In the genomic region with DNA sequence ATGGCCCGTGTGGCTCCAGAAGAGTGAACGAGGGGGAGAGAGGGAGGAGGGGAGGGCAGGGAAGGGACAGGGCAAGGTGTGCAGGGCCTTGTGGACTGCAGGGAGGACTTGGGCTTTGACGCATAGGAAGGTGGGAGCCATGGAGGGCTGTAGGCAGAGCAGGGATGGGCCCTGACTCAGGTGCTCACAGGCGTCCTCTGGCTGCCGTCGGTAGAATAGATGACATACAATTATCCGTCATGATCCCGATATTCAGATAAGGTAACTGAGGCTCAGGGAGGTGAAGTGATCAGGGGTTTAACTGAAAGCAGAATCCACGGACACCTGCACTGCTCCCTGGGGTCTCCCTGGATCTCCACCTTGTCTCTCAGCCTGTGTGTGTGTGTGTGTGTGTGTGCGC, we compare ENCODE assay signal across 1 cellular context.
TF ChIP-seq lines count a peak whose summit lies in the region.

No MANE protein-coding gene starts in this region.

TF ChIP-seq in HepG2, 621 proteins besides CTCF, POLR2A, EP300 and RAD21 (continues in another document):
- TF ChIP-seq ZNF275 (CRISPR knock-in tag; IDR thresholded peaks at IDR 0.05; ENCODE audit: borderline replicate concordance), result no peak
- TF ChIP-seq ZNF670 (CRISPR knock-in tag; IDR thresholded peaks at IDR 0.05; ENCODE audit: borderline replicate concordance), result no peak
- TF ChIP-seq, protein P1, sequence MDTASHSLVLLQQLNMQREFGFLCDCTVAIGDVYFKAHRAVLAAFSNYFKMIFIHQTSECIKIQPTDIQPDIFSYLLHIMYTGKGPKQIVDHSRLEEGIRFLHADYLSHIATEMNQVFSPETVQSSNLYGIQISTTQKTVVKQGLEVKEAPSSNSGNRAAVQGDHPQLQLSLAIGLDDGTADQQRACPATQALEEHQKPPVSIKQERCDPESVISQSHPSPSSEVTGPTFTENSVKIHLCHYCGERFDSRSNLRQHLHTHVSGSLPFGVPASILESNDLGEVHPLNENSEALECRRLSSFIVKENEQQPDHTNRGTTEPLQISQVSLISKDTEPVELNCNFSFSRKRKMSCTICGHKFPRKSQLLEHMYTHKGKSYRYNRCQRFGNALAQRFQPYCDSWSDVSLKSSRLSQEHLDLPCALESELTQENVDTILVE (CRISPR knock-in tag; IDR thresholded peaks at IDR 0.05), result no peak
- no peak for TF ChIP-seq YEATS2 (CRISPR knock-in tag; IDR thresholded peaks at IDR 0.05; ENCODE audit: borderline replicate concordance)
- no peak for TF ChIP-seq KLF12 (CRISPR knock-in tag; IDR thresholded peaks at IDR 0.05; ENCODE audit: borderline replicate concordance)
- no peak for TF ChIP-seq ZNF674 (CRISPR knock-in tag; IDR thresholded peaks at IDR 0.05; ENCODE audit: low read depth)
- TF ChIP-seq, protein P2, sequence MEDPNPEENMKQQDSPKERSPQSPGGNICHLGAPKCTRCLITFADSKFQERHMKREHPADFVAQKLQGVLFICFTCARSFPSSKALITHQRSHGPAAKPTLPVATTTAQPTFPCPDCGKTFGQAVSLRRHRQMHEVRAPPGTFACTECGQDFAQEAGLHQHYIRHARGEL (CRISPR knock-in tag; IDR thresholded peaks at IDR 0.05), result no peak
- TF ChIP-seq, protein P3, sequence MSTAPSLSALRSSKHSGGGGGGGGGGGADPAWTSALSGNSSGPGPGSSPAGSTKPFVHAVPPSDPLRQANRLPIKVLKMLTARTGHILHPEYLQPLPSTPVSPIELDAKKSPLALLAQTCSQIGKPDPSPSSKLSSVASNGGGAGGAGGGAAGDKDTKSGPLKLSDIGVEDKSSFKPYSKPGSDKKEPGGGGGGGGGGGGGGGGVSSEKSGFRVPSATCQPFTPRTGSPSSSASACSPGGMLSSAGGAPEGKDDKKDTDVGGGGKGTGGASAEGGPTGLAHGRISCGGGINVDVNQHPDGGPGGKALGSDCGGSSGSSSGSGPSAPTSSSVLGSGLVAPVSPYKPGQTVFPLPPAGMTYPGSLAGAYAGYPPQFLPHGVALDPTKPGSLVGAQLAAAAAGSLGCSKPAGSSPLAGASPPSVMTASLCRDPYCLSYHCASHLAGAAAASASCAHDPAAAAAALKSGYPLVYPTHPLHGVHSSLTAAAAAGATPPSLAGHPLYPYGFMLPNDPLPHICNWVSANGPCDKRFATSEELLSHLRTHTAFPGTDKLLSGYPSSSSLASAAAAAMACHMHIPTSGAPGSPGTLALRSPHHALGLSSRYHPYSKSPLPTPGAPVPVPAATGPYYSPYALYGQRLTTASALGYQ (CRISPR knock-in tag; IDR thresholded peaks at IDR 0.05), result no peak
- TF ChIP-seq AKAP8 (CRISPR knock-in tag; IDR thresholded peaks at IDR 0.05), result no peak
- no peak for TF ChIP-seq GABPA (IDR thresholded peaks at IDR 0.05; ENCODE audit: low read depth, low read length)
- TF ChIP-seq GABPA (CRISPR knock-in tag; IDR thresholded peaks at IDR 0.05; ENCODE audit: low read depth), result no peak
- TF ChIP-seq ZNF142 (CRISPR knock-in tag; IDR thresholded peaks at IDR 0.05), result 0 out of 2 replicates have a peak, but pooled peaks have one; percentile 4
- no peak for TF ChIP-seq MTF2 (CRISPR knock-in tag; IDR thresholded peaks at IDR 0.05; ENCODE audit: borderline replicate concordance)
- TF ChIP-seq BCL3 (CRISPR knock-in tag; IDR thresholded peaks at IDR 0.05), result no peak
- TF ChIP-seq ZNF772 (CRISPR knock-in tag; IDR thresholded peaks at IDR 0.05), result no peak
- TF ChIP-seq, protein P4, sequence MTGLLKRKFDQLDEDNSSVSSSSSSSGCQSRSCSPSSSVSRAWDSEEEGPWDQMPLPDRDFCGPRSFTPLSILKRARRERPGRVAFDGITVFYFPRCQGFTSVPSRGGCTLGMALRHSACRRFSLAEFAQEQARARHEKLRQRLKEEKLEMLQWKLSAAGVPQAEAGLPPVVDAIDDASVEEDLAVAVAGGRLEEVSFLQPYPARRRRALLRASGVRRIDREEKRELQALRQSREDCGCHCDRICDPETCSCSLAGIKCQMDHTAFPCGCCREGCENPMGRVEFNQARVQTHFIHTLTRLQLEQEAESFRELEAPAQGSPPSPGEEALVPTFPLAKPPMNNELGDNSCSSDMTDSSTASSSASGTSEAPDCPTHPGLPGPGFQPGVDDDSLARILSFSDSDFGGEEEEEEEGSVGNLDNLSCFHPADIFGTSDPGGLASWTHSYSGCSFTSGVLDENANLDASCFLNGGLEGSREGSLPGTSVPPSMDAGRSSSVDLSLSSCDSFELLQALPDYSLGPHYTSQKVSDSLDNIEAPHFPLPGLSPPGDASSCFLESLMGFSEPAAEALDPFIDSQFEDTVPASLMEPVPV (CRISPR knock-in tag; IDR thresholded peaks at IDR 0.05), result no peak
- TF ChIP-seq, protein P5, sequence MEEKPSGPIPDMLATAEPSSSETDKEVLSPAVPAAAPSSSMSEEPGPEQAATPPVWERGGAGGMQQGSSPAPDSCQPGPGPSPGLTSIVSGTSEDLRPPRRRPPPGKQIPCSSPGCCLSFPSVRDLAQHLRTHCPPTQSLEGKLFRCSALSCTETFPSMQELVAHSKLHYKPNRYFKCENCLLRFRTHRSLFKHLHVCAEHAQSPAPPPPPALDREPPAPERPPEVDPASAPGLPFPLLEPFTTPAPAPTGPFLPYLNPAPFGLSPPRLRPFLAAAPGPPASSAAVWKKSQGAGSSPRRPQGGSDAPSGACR (CRISPR knock-in tag; IDR thresholded peaks at IDR 0.05), result 0 out of 2 replicates have a peak, but pooled peaks have one; percentile 5
- no peak for TF ChIP-seq THAP7 (CRISPR knock-in tag; IDR thresholded peaks at IDR 0.05)
- TF ChIP-seq CBX5 (CRISPR knock-in tag; IDR thresholded peaks at IDR 0.05; ENCODE audit: borderline replicate concordance), result no peak
- TF ChIP-seq, protein P6, sequence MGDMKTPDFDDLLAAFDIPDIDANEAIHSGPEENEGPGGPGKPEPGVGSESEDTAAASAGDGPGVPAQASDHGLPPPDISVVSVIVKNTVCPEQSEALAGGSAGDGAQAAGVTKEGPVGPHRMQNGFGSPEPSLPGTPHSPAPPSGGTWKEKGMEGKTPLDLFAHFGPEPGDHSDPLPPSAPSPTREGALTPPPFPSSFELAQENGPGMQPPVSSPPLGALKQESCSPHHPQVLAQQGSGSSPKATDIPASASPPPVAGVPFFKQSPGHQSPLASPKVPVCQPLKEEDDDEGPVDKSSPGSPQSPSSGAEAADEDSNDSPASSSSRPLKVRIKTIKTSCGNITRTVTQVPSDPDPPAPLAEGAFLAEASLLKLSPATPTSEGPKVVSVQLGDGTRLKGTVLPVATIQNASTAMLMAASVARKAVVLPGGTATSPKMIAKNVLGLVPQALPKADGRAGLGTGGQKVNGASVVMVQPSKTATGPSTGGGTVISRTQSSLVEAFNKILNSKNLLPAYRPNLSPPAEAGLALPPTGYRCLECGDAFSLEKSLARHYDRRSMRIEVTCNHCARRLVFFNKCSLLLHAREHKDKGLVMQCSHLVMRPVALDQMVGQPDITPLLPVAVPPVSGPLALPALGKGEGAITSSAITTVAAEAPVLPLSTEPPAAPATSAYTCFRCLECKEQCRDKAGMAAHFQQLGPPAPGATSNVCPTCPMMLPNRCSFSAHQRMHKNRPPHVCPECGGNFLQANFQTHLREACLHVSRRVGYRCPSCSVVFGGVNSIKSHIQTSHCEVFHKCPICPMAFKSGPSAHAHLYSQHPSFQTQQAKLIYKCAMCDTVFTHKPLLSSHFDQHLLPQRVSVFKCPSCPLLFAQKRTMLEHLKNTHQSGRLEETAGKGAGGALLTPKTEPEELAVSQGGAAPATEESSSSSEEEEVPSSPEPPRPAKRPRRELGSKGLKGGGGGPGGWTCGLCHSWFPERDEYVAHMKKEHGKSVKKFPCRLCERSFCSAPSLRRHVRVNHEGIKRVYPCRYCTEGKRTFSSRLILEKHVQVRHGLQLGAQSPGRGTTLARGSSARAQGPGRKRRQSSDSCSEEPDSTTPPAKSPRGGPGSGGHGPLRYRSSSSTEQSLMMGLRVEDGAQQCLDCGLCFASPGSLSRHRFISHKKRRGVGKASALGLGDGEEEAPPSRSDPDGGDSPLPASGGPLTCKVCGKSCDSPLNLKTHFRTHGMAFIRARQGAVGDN (CRISPR knock-in tag; IDR thresholded peaks at IDR 0.05), result peak; percentile 18; the same call in 1 of the 2 replicates
- TF ChIP-seq SAFB2 (CRISPR knock-in tag; IDR thresholded peaks at IDR 0.05; ENCODE audit: borderline replicate concordance, low read depth), result no peak
- TF ChIP-seq, protein P7, sequence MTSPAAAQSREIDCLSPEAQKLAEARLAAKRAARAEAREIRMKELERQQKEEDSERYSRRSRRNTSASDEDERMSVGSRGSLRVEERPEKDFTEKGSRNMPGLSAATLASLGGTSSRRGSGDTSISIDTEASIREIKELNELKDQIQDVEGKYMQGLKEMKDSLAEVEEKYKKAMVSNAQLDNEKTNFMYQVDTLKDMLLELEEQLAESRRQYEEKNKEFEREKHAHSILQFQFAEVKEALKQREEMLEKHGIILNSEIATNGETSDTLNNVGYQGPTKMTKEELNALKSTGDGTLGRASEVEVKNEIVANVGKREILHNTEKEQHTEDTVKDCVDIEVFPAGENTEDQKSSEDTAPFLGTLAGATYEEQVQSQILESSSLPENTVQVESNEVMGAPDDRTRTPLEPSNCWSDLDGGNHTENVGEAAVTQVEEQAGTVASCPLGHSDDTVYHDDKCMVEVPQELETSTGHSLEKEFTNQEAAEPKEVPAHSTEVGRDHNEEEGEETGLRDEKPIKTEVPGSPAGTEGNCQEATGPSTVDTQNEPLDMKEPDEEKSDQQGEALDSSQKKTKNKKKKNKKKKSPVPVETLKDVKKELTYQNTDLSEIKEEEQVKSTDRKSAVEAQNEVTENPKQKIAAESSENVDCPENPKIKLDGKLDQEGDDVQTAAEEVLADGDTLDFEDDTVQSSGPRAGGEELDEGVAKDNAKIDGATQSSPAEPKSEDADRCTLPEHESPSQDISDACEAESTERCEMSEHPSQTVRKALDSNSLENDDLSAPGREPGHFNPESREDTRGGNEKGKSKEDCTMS (CRISPR knock-in tag; conservative IDR thresholded peaks at IDR 0.05), result no peak
- TF ChIP-seq AGO2 (optimal IDR thresholded peaks at IDR 0.05; ENCODE audit: low read depth, low read length), result peak; percentile 80
- TF ChIP-seq HDAC1 (CRISPR knock-in tag; IDR thresholded peaks at IDR 0.05), result no peak
- TF ChIP-seq MIER2 (CRISPR knock-in tag; IDR thresholded peaks at IDR 0.05), result no peak
- peak; percentile 51 for TF ChIP-seq RBFOX2 (IDR thresholded peaks at IDR 0.05; ENCODE audit: low read depth, low read length)
- no peak for TF ChIP-seq ZNF619 (CRISPR knock-in tag; IDR thresholded peaks at IDR 0.05)
- TF ChIP-seq ZSCAN30 (CRISPR knock-in tag; IDR thresholded peaks at IDR 0.05), result no peak
- 0 out of 2 replicates have a peak, but pooled peaks have one; percentile 16 for TF ChIP-seq SP4 (CRISPR knock-in tag; IDR thresholded peaks at IDR 0.05)
- TF ChIP-seq RBM22 (optimal IDR thresholded peaks at IDR 0.05; ENCODE audit: low read length), result peak; percentile 80
- no peak for TF ChIP-seq WIZ (CRISPR knock-in tag; IDR thresholded peaks at IDR 0.05)
- no peak for TF ChIP-seq CEBPG (CRISPR knock-in tag; IDR thresholded peaks at IDR 0.05)
- TF ChIP-seq KDM5B (CRISPR knock-in tag; IDR thresholded peaks at IDR 0.05; ENCODE audit: borderline replicate concordance), result 0 out of 2 replicates have a peak, but pooled peaks have one; percentile 31
